Comparison of ENCODE assay signal across 1 cellular context in genomic region chr6:167856999-167857660, GRCh38.
A peak's percentile ranks its signal among the peaks of the same experiment; 100 is the strongest.
TF ChIP-seq lines count a peak whose summit lies in the region.

No MANE protein-coding gene starts in this region.

TF ChIP-seq in K562, 482 proteins besides CTCF, POLR2A, EP300 and RAD21 (continued from another document and continues in another):
- peak; percentile 40; the same call in 1 of the 2 replicates for TF ChIP-seq TRIM28 (IDR thresholded peaks at IDR 0.05)
- no peak for TF ChIP-seq NUFIP1 (IDR thresholded peaks at IDR 0.05; ENCODE audit: partially characterized antibody)
- TF ChIP-seq KDM2B (CRISPR knock-in tag; IDR thresholded peaks at IDR 0.05): no peak
- TF ChIP-seq PHB2 (IDR thresholded peaks at IDR 0.05; ENCODE audit: low read depth): no peak
- no peak for TF ChIP-seq HES1 (IDR thresholded peaks at IDR 0.05; ENCODE audit: low read depth)
- TF ChIP-seq, protein P1, sequence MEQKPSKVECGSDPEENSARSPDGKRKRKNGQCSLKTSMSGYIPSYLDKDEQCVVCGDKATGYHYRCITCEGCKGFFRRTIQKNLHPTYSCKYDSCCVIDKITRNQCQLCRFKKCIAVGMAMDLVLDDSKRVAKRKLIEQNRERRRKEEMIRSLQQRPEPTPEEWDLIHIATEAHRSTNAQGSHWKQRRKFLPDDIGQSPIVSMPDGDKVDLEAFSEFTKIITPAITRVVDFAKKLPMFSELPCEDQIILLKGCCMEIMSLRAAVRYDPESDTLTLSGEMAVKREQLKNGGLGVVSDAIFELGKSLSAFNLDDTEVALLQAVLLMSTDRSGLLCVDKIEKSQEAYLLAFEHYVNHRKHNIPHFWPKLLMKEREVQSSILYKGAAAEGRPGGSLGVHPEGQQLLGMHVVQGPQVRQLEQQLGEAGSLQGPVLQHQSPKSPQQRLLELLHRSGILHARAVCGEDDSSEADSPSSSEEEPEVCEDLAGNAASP (IDR thresholded peaks at IDR 0.05): no peak
- no peak for TF ChIP-seq FOS (IDR thresholded peaks at IDR 0.05; ENCODE audit: extremely low read depth, insufficient read length)
- no peak for TF ChIP-seq FOXP1 (CRISPR knock-in tag; IDR thresholded peaks at IDR 0.05)
- TF ChIP-seq ZZZ3 (IDR thresholded peaks at IDR 0.05): no peak
- TF ChIP-seq SMAD3 (CRISPR knock-in tag; conservative IDR thresholded peaks at IDR 0.05): no peak
- TF ChIP-seq OTX1 (CRISPR knock-in tag; IDR thresholded peaks at IDR 0.05): no peak
- TF ChIP-seq RBFOX2 (IDR thresholded peaks at IDR 0.05; ENCODE audit: low read depth, low read length): peak; percentile 67
- TF ChIP-seq NFYB (IDR thresholded peaks at IDR 0.05; ENCODE audit: extremely low read depth, insufficient read length): no peak
- TF ChIP-seq TFAP4 (CRISPR knock-in tag; IDR thresholded peaks at IDR 0.05; ENCODE audit: borderline replicate concordance): no peak
- TF ChIP-seq, protein P2, sequence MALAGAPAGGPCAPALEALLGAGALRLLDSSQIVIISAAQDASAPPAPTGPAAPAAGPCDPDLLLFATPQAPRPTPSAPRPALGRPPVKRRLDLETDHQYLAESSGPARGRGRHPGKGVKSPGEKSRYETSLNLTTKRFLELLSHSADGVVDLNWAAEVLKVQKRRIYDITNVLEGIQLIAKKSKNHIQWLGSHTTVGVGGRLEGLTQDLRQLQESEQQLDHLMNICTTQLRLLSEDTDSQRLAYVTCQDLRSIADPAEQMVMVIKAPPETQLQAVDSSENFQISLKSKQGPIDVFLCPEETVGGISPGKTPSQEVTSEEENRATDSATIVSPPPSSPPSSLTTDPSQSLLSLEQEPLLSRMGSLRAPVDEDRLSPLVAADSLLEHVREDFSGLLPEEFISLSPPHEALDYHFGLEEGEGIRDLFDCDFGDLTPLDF (CRISPR knock-in tag; IDR thresholded peaks at IDR 0.05): no peak
- no peak for TF ChIP-seq CBX5 (IDR thresholded peaks at IDR 0.05; ENCODE audit: borderline replicate concordance, low read depth)
- TF ChIP-seq UBTF (IDR thresholded peaks at IDR 0.05; ENCODE audit: borderline replicate concordance in 1 of 2, low read depth in 2 of 2, low read length in 2 of 2): no peak
- TF ChIP-seq ZNF282 (CRISPR knock-in tag; IDR thresholded peaks at IDR 0.05): no peak
- TF ChIP-seq KDM1A (IDR thresholded peaks at IDR 0.05): peak; percentile 19 to 52; a peak in 2 of 4 replicates
- TF ChIP-seq U2AF2 (optimal IDR thresholded peaks at IDR 0.05; ENCODE audit: low read depth, low read length): no peak
- no peak for TF ChIP-seq MXI1 (IDR thresholded peaks at IDR 0.05; ENCODE audit: low read depth, low read length)
- no peak for TF ChIP-seq ZC3H8 (IDR thresholded peaks at IDR 0.05)
- TF ChIP-seq ZNF740 (CRISPR knock-in tag; IDR thresholded peaks at IDR 0.05): no peak
- no peak for TF ChIP-seq ZNF740 (tag; IDR thresholded peaks at IDR 0.05)
- no peak for TF ChIP-seq ETS2 (tag; IDR thresholded peaks at IDR 0.05; ENCODE audit: borderline replicate concordance, poor library complexity, severe bottlenecking)
- TF ChIP-seq ZNF707 (CRISPR knock-in tag; conservative IDR thresholded peaks at IDR 0.05): no peak
- no peak for TF ChIP-seq KLF16 (IDR thresholded peaks at IDR 0.05)
- peak; percentile 85 for TF ChIP-seq DACH1 (IDR thresholded peaks at IDR 0.05; ENCODE audit: partially characterized antibody)
- TF ChIP-seq ZNF24 (IDR thresholded peaks at IDR 0.05): no peak; the same call in 1 of the 2 replicates
- TF ChIP-seq CBFA2T3 (IDR thresholded peaks at IDR 0.05): peak; percentile 72
- TF ChIP-seq HINFP (tag; conservative IDR thresholded peaks at IDR 0.05; ENCODE audit: low read depth): 0 out of 2 replicates have a peak, but pooled peaks have one; percentile 44
- TF ChIP-seq THAP7 (CRISPR knock-in tag; IDR thresholded peaks at IDR 0.05): no peak
- no peak for TF ChIP-seq KDM4B (IDR thresholded peaks at IDR 0.05; ENCODE audit: borderline replicate concordance in 2 of 2, low read depth in 1 of 2)
- TF ChIP-seq, protein P3, sequence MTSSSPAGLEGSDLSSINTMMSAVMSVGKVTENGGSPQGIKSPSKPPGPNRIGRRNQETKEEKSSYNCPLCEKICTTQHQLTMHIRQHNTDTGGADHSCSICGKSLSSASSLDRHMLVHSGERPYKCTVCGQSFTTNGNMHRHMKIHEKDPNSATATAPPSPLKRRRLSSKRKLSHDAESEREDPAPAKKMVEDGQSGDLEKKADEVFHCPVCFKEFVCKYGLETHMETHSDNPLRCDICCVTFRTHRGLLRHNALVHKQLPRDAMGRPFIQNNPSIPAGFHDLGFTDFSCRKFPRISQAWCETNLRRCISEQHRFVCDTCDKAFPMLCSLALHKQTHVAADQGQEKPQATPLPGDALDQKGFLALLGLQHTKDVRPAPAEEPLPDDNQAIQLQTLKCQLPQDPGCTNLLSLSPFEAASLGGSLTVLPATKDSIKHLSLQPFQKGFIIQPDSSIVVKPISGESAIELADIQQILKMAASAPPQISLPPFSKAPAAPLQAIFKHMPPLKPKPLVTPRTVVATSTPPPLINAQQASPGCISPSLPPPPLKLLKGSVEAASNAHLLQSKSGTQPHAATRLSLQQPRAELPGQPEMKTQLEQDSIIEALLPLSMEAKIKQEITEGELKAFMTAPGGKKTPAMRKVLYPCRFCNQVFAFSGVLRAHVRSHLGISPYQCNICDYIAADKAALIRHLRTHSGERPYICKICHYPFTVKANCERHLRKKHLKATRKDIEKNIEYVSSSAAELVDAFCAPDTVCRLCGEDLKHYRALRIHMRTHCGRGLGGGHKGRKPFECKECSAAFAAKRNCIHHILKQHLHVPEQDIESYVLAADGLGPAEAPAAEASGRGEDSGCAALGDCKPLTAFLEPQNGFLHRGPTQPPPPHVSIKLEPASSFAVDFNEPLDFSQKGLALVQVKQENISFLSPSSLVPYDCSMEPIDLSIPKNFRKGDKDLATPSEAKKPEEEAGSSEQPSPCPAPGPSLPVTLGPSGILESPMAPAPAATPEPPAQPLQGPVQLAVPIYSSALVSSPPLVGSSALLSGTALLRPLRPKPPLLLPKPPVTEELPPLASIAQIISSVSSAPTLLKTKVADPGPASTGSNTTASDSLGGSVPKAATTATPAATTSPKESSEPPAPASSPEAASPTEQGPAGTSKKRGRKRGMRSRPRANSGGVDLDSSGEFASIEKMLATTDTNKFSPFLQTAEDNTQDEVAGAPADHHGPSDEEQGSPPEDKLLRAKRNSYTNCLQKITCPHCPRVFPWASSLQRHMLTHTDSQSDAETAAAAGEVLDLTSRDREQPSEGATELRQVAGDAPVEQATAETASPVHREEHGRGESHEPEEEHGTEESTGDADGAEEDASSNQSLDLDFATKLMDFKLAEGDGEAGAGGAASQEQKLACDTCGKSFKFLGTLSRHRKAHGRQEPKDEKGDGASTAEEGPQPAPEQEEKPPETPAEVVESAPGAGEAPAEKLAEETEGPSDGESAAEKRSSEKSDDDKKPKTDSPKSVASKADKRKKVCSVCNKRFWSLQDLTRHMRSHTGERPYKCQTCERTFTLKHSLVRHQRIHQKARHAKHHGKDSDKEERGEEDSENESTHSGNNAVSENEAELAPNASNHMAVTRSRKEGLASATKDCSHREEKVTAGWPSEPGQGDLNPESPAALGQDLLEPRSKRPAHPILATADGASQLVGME (CRISPR knock-in tag; IDR thresholded peaks at IDR 0.05): no peak
- TF ChIP-seq ZBTB1 (CRISPR knock-in tag; IDR thresholded peaks at IDR 0.05; ENCODE audit: borderline replicate concordance, low read depth): no peak
- TF ChIP-seq TEAD4 (IDR thresholded peaks at IDR 0.05; ENCODE audit: low read length): peak; percentile 56
- TF ChIP-seq TEAD4 (CRISPR knock-in tag; IDR thresholded peaks at IDR 0.05; ENCODE audit: borderline replicate concordance): no peak
- peak; percentile 63; the same call in 1 of the 2 replicates for TF ChIP-seq POLR2H (tag; IDR thresholded peaks at IDR 0.05; ENCODE audit: low read depth)
- no peak for TF ChIP-seq ZNF436 (CRISPR knock-in tag; IDR thresholded peaks at IDR 0.05)
- TF ChIP-seq SLC30A9 (CRISPR knock-in tag; IDR thresholded peaks at IDR 0.05): no peak
- TF ChIP-seq ZNF764 (CRISPR knock-in tag; IDR thresholded peaks at IDR 0.05; ENCODE audit: low read depth): no peak
- peak; percentile 62; the same call in 1 of the 2 replicates for TF ChIP-seq EP400 (IDR thresholded peaks at IDR 0.05)
- peak; percentile 36 for TF ChIP-seq ZNF589 (CRISPR knock-in tag; IDR thresholded peaks at IDR 0.05; ENCODE audit: low read depth)
- TF ChIP-seq SRF (CRISPR knock-in tag; IDR thresholded peaks at IDR 0.05): no peak
- no peak for TF ChIP-seq HEY1 (CRISPR knock-in tag; IDR thresholded peaks at IDR 0.05; ENCODE audit: borderline replicate concordance)
- TF ChIP-seq ZKSCAN3 (CRISPR knock-in tag; IDR thresholded peaks at IDR 0.05): no peak
- TF ChIP-seq POLR2AphosphoS2 (IDR thresholded peaks at IDR 0.05; ENCODE audit: low read length): no peak
- TF ChIP-seq ZNF512 (tag; IDR thresholded peaks at IDR 0.05): no peak
- TF ChIP-seq ARID3B (CRISPR knock-in tag; IDR thresholded peaks at IDR 0.05; ENCODE audit: borderline replicate concordance): no peak
